ENCODE assay signal across 7 cellular contexts in genomic region chr12:6635856-6636521, GRCh38. TPM values are rescaled to one million over a fixed set of nuclear protein-coding genes. Genes with fewer than 3 reads are reported as not detected.
DNase-seq lines count a peak whose midpoint lies in the region; ATAC-seq and TF ChIP-seq lines count a peak whose summit lies in the region.

Gene LPAR5, minus strand, starts transcription at chr12:6635959. Its CDS starts 14,711 bp downstream, at chr12:6621248.

- H3K27ac Mint-ChIP-seq in activated CD8-positive, alpha-beta T cell treated with anti-CD3 and anti-CD28 coated beads for 36 hours = peak within 1 kb of the TSS; percentile 96

- H3K36me3 Mint-ChIP-seq in activated CD8-positive, alpha-beta T cell treated with anti-CD3 and anti-CD28 coated beads for 36 hours (ENCODE audit: low read depth) = peaks cover 2% of the 10 kb centered on the region

- no peak for TF ChIP-seq CTCF in activated CD8-positive, alpha-beta T cell treated with anti-CD3 and anti-CD28 coated beads for 36 hours (IDR thresholded peaks at IDR 0.05)
- no peak for TF ChIP-seq CTCF in suprapubic skin (IDR thresholded peaks at IDR 0.05)

- no peak within 1 kb of the TSS for H3K9ac ChIP-seq in iPS-15b (ENCODE audit: low read depth, low read length)

- peak within 1 kb of the TSS; percentile 67 for H3K27ac ChIP-seq in suprapubic skin

- no peak for TF ChIP-seq EP300 in suprapubic skin (IDR thresholded peaks at IDR 0.05)

- H3K9me3 ChIP-seq in iPS-15b (ENCODE audit: control insufficient read depth, insufficient read depth, low read length) (no peaks in the 10 kb centered on the region), suprapubic skin (no peaks in the 10 kb centered on the region)

- H3K9me3 Mint-ChIP-seq in activated CD8-positive, alpha-beta T cell treated with anti-CD3 and anti-CD28 coated beads for 36 hours = no peaks in the 10 kb centered on the region

- intact Hi-C loops in activated CD8-positive, alpha-beta T cell treated with anti-CD3 and anti-CD28 coated beads for 36 hours (cut with micrococcal nuclease) = no loop called here

- TF ChIP-seq POLR2A in suprapubic skin (IDR thresholded peaks at IDR 0.05) = no peak

- no peaks in the 10 kb centered on the region for H3K36me3 ChIP-seq in iPS-15b (ENCODE audit: control insufficient read depth, insufficient read depth, low read length)
- no peaks in the 10 kb centered on the region for H3K36me3 ChIP-seq in suprapubic skin

- H3K4me1 ChIP-seq in iPS-15b (ENCODE audit: control insufficient read depth, insufficient read depth, low read length) = peaks cover 5% of the 10 kb centered on the region
- peaks cover 72% of the 10 kb centered on the region for H3K4me1 ChIP-seq in suprapubic skin

- H3K4me1 Mint-ChIP-seq in activated CD8-positive, alpha-beta T cell treated with anti-CD3 and anti-CD28 coated beads for 36 hours (ENCODE audit: low read depth) = peaks cover 48% of the 10 kb centered on the region

- H3K27me3 Mint-ChIP-seq in activated CD8-positive, alpha-beta T cell treated with anti-CD3 and anti-CD28 coated beads for 36 hours = no peaks in the 10 kb centered on the region

- H3K27me3 ChIP-seq in iPS-15b (ENCODE audit: control insufficient read depth, insufficient read depth, low read length) (peaks cover 8% of the 10 kb centered on the region), suprapubic skin (no peaks in the 10 kb centered on the region)

- WGBS in suprapubic skin = 29% methylated on average over 17 of the region's 17 CpGs

- ATAC-seq in GM18511 (IDR thresholded peaks at IDR 0.05; ENCODE audit: unreplicated experiment) (peak; percentile 66), HG03342 (IDR thresholded peaks at IDR 0.05; ENCODE audit: unreplicated experiment) (peak; percentile 37)
- peak; percentile 63 for ATAC-seq in activated CD8-positive, alpha-beta T cell treated with anti-CD3 and anti-CD28 coated beads for 36 hours

- DNase-seq in activated CD8-positive, alpha-beta T cell treated with anti-CD3 and anti-CD28 coated beads for 36 hours = peak; percentile 72
- DNase-seq in suprapubic skin (ENCODE audit: low spot score in 2 of 2) (peak in 1 of 2 donors; percentile 81), NCI-H2081 treated with DMSO at 0.1 percent for 48 hours (lab: John Stamatoyannopoulos, UW) (no peak), NCI-H748 treated with DMSO at 0.1 percent for 48 hours (lab: John Stamatoyannopoulos, UW) (no peak)

- CTCF ChIA-PET in activated CD8-positive, alpha-beta T cell treated with anti-CD3 and anti-CD28 coated beads for 36 hours (lab: Charles Lee) = interaction anchor here (0.7 to 2.2 kb wide), 7 partner anchors 9 to 236 kb away, joined by 3 to 9 read pairs (median 3); no protein-coding TSS in a partner anchor

- H3K4me3 ChIP-seq in iPS-15b (ENCODE audit: low read depth, low read length) = peak within 1 kb of the TSS; percentile 5
- peak within 1 kb of the TSS; percentile 28 for H3K4me3 ChIP-seq in suprapubic skin

- H3K4me3 Mint-ChIP-seq in activated CD8-positive, alpha-beta T cell treated with anti-CD3 and anti-CD28 coated beads for 36 hours = peak within 1 kb of the TSS; percentile 74

- POLR2A ChIA-PET in activated CD8-positive, alpha-beta T cell treated with anti-CD3 and anti-CD28 coated beads for 36 hours (lab: Charles Lee) = interaction anchor here (0.9 to 3.1 kb wide), 10 partner anchors 8 to 143 kb away, joined by 3 to 15 read pairs (median 6); partner anchors contain the start of genes CHD4 and MRPL51

RNA-seq across cellular contexts. Expression of gene LPAR5, which starts in this region (rescaled TPM):
- 1 to 10 TPM; 6.6 to 8.1 TPM for total RNA-seq in activated CD8-positive, alpha-beta T cell treated with anti-CD3 and anti-CD28 coated beads for 36 hours
- 10 to 100 TPM in 1 of 4 donors, 1 to 10 TPM in 3; 5.8 to 15.0 (median 8.8) TPM for total RNA-seq in suprapubic skin
